40 cellular contexts compared by ENCODE assay signal in genomic region chr10:6333973-6334372, GRCh38.
"Had no signal": no experiment of that assay in that cellular context is flagged by ENCODE, and none has a peak within 500 bp of the region (broad histone marks: within the 10 kb centered on the region; RNA-seq: fewer than 3 reads in every experiment).

No MANE protein-coding gene starts in this region.

- DNase-seq: activated CD4-positive, alpha-beta memory T cell treated with anti-CD3 and anti-CD28 coated beads, Interleukin-2, amount 10 ng/mL, durations not matched to agents 7 days and 5 days; activated CD4-positive, alpha-beta T cell treated with anti-CD3 and anti-CD28 coated beads for 1 hour; activated CD4-positive, alpha-beta T cell treated with anti-CD3 and anti-CD28 coated beads for 36 hours; activated CD4-positive, alpha-beta T cell treated with anti-CD3 and anti-CD28 coated beads for 48 hours; activated CD4-positive, alpha-beta T cell treated with anti-CD3 and anti-CD28 coated beads, Interleukin-2, amount 10 ng/mL, durations not matched to agents 7 days and 5 days; activated CD4-positive, alpha-beta T cell treated with anti-CD3 and anti-CD28 coated beads, Interleukin-2, amount 50 U/mL, for 48 hours; activated CD4-positive, CD25-positive, alpha-beta regulatory T cell; activated CD8-positive, alpha-beta memory T cell treated with anti-CD3 and anti-CD28 coated beads for 24 hours; activated CD8-positive, alpha-beta memory T cell treated with anti-CD3 and anti-CD28 coated beads, Interleukin-2, amount 50 U/mL, for 48 hours; activated CD8-positive, alpha-beta T cell treated with anti-CD3 and anti-CD28 coated beads, Interleukin-2, amount 10 ng/mL, durations not matched to agents 7 days and 5 days; activated effector memory CD4-positive, alpha-beta T cell treated with Interleukin-2 at 50 U/mL for 16 hours; activated gamma-delta T cell; activated naive CD4-positive, alpha-beta T cell treated with anti-CD3 and anti-CD28 coated beads, Interleukin-2, amount 10 ng/mL, durations not matched to agents 7 days and 5 days; activated naive CD4-positive, alpha-beta T cell treated with Interleukin-2 at 50 U/mL for 16 hours; activated naive CD8-positive, alpha-beta T cell treated with anti-CD3 and anti-CD28 coated beads, Interleukin-2, amount 10 ng/mL, durations not matched to agents 7 days and 5 days; activated naive CD8-positive, alpha-beta T cell treated with anti-CD3 and anti-CD28 coated beads, Interleukin-2, amount 50 U/mL, for 24 hours; activated T-cell treated with anti-CD3 and anti-CD28 coated beads, Interleukin-2, amount 50 U/mL, for 24 hours; activated T-cell treated with anti-CD3 and anti-CD28 coated beads, Interleukin-2, amount 50 U/mL, for 48 hours; amygdala; anterior cingulate cortex; caudate nucleus; cerebellar nuclear complex; T-helper 1 cell; T-helper 2 cell; T-helper 9 cell; WERI-Rb-1 had no signal

- H3K27me3 ChIP-seq: ascending aorta, cardiac muscle cell had no signal

- H3K9me3 Mint-ChIP-seq: central memory CD8-positive, alpha-beta T cell had no signal

- H3K27ac ChIP-seq: ascending aorta, cardiac muscle cell, WERI-Rb-1 had no signal

- H3K4me3 Mint-ChIP-seq: activated CD4-positive, alpha-beta memory T cell treated with anti-CD3 and anti-CD28 coated beads, Interleukin-2, amount 10 ng/mL, durations not matched to agents 7 days and 5 days; activated CD4-positive, alpha-beta T cell treated with anti-CD3 and anti-CD28 coated beads for 36 hours; activated CD4-positive, alpha-beta T cell treated with anti-CD3 and anti-CD28 coated beads, Interleukin-2, amount 10 ng/mL, durations not matched to agents 7 days and 5 days; activated CD8-positive, alpha-beta memory T cell treated with anti-CD3 and anti-CD28 coated beads, Interleukin-2, amount 10 ng/mL, durations not matched to agents 7 days and 5 days; activated CD8-positive, alpha-beta T cell treated with anti-CD3 and anti-CD28 coated beads, Interleukin-2, amount 10 ng/mL, durations not matched to agents 7 days and 5 days; activated naive CD4-positive, alpha-beta T cell treated with anti-CD3 and anti-CD28 coated beads, Interleukin-2, amount 10 ng/mL, durations not matched to agents 7 days and 5 days; activated naive CD4-positive, alpha-beta T cell treated with anti-CD3 and anti-CD28 coated beads, Interleukin-2, amount 50 U/mL, for 24 hours; activated naive CD8-positive, alpha-beta T cell; activated naive CD8-positive, alpha-beta T cell treated with anti-CD3 and anti-CD28 coated beads, Interleukin-2, amount 10 ng/mL, durations not matched to agents 7 days and 5 days; activated naive CD8-positive, alpha-beta T cell treated with anti-CD3 and anti-CD28 coated beads, Interleukin-2, amount 50 U/mL, for 24 hours; activated T-cell treated with anti-CD3 and anti-CD28 coated beads, Interleukin-2, amount 50 U/mL, for 24 hours; brain; central memory CD8-positive, alpha-beta T cell; T-helper 1 cell treated with Interleukin-12 subunit alpha and Interleukin-12 subunit beta and Interleukin-4 antibody, amounts not matched to agents 30 μg/mL and 1 μg/mL, for 36 hours; T-helper 2 cell treated with Interferon-gamma antibody and Interleukin-4, amounts not matched to agents 5 μg/mL and 100 μg/mL, for 36 hours; WTC11 had no signal

- H3K4me3 ChIP-seq: ascending aorta, cardiac muscle cell had no signal

- H3K27ac Mint-ChIP-seq: activated CD4-positive, alpha-beta memory T cell treated with anti-CD3 and anti-CD28 coated beads, Interleukin-2, amount 10 ng/mL, durations not matched to agents 7 days and 5 days; activated CD4-positive, alpha-beta T cell treated with anti-CD3 and anti-CD28 coated beads for 36 hours; activated CD4-positive, alpha-beta T cell treated with anti-CD3 and anti-CD28 coated beads, Interleukin-2, amount 10 ng/mL, durations not matched to agents 7 days and 5 days; activated CD8-positive, alpha-beta memory T cell treated with anti-CD3 and anti-CD28 coated beads, Interleukin-2, amount 10 ng/mL, durations not matched to agents 7 days and 5 days; activated CD8-positive, alpha-beta T cell treated with anti-CD3 and anti-CD28 coated beads, Interleukin-2, amount 10 ng/mL, durations not matched to agents 7 days and 5 days; activated naive CD4-positive, alpha-beta T cell treated with anti-CD3 and anti-CD28 coated beads, Interleukin-2, amount 10 ng/mL, durations not matched to agents 7 days and 5 days; activated naive CD4-positive, alpha-beta T cell treated with anti-CD3 and anti-CD28 coated beads, Interleukin-2, amount 50 U/mL, for 24 hours; activated naive CD8-positive, alpha-beta T cell; activated naive CD8-positive, alpha-beta T cell treated with anti-CD3 and anti-CD28 coated beads, Interleukin-2, amount 10 ng/mL, durations not matched to agents 7 days and 5 days; activated naive CD8-positive, alpha-beta T cell treated with anti-CD3 and anti-CD28 coated beads, Interleukin-2, amount 50 U/mL, for 24 hours; activated T-cell treated with anti-CD3 and anti-CD28 coated beads, Interleukin-2, amount 50 U/mL, for 24 hours; activated T-helper 2 cell treated with anti-CD3 and anti-CD28 coated beads, Interferon-gamma antibody, Interleukin-2, Interleukin-4, amounts not matched to agents 10 μg/mL and 5 μg/mL and 100 μg/mL, durations not matched to agents 14 hours and 24 hours and 36 hours; brain; T-helper 1 cell treated with Interleukin-12 subunit alpha and Interleukin-12 subunit beta and Interleukin-4 antibody, amounts not matched to agents 30 μg/mL and 1 μg/mL, for 36 hours; T-helper 2 cell treated with Interferon-gamma antibody and Interleukin-4, amounts not matched to agents 5 μg/mL and 100 μg/mL, for 36 hours; WTC11 had no signal

- H3K27me3 Mint-ChIP-seq: activated CD4-positive, alpha-beta memory T cell treated with anti-CD3 and anti-CD28 coated beads, Interleukin-2, amount 10 ng/mL, durations not matched to agents 7 days and 5 days; activated CD4-positive, alpha-beta T cell treated with anti-CD3 and anti-CD28 coated beads for 36 hours; activated CD4-positive, alpha-beta T cell treated with anti-CD3 and anti-CD28 coated beads, Interleukin-2, amount 10 ng/mL, durations not matched to agents 7 days and 5 days; activated CD8-positive, alpha-beta memory T cell treated with anti-CD3 and anti-CD28 coated beads, Interleukin-2, amount 10 ng/mL, durations not matched to agents 7 days and 5 days; activated naive CD4-positive, alpha-beta T cell treated with anti-CD3 and anti-CD28 coated beads, Interleukin-2, amount 50 U/mL, for 24 hours; activated naive CD8-positive, alpha-beta T cell; activated naive CD8-positive, alpha-beta T cell treated with anti-CD3 and anti-CD28 coated beads, Interleukin-2, amount 10 ng/mL, durations not matched to agents 7 days and 5 days; activated naive CD8-positive, alpha-beta T cell treated with anti-CD3 and anti-CD28 coated beads, Interleukin-2, amount 50 U/mL, for 24 hours; activated T-cell treated with anti-CD3 and anti-CD28 coated beads, Interleukin-2, amount 50 U/mL, for 24 hours had no signal

- H3K4me1 Mint-ChIP-seq: activated CD4-positive, alpha-beta memory T cell treated with anti-CD3 and anti-CD28 coated beads, Interleukin-2, amount 10 ng/mL, durations not matched to agents 7 days and 5 days; activated CD4-positive, alpha-beta T cell treated with anti-CD3 and anti-CD28 coated beads for 36 hours; activated CD8-positive, alpha-beta memory T cell treated with anti-CD3 and anti-CD28 coated beads, Interleukin-2, amount 10 ng/mL, durations not matched to agents 7 days and 5 days; activated naive CD4-positive, alpha-beta T cell treated with anti-CD3 and anti-CD28 coated beads, Interleukin-2, amount 50 U/mL, for 24 hours; activated naive CD8-positive, alpha-beta T cell treated with anti-CD3 and anti-CD28 coated beads, Interleukin-2, amount 50 U/mL, for 24 hours; brain; WTC11 had no signal

- H3K36me3 ChIP-seq: cardiac muscle cell, WERI-Rb-1 had no signal

- FAIRE-seq: bronchial epithelial cell, TTC549 had no signal

- H3K9me3 ChIP-seq: ascending aorta had no signal

- ATAC-seq: activated CD4-positive, alpha-beta T cell treated with anti-CD3 and anti-CD28 coated beads for 36 hours; activated CD4-positive, CD25-positive, alpha-beta regulatory T cell treated with anti-CD3 and anti-CD28 coated beads, Interleukin-2, amount 50 U/mL, for 24 hours; activated CD8-positive, alpha-beta memory T cell treated with anti-CD3 and anti-CD28 coated beads, Interleukin-2, amount 10 ng/mL, durations not matched to agents 7 days and 5 days; activated CD8-positive, alpha-beta T cell treated with anti-CD3 and anti-CD28 coated beads, Interleukin-2, amount 10 ng/mL, durations not matched to agents 7 days and 5 days; activated naive CD8-positive, alpha-beta T cell treated with anti-CD3 and anti-CD28 coated beads, Interleukin-2, amount 50 U/mL, for 24 hours; WTC11 had no signal
